23 cellular contexts compared by ENCODE assay signal in genomic region chr16:81541314-81541713, GRCh38.
DNase-seq lines count a peak whose midpoint lies in the region; ATAC-seq and TF ChIP-seq lines count a peak whose summit lies in the region.
"Had no signal": no experiment of that assay in that cellular context is flagged by ENCODE, and none has a peak within 500 bp of the region (broad histone marks: within the 10 kb centered on the region; RNA-seq: fewer than 3 reads in every experiment).

No MANE protein-coding gene starts in this region.

- intact Hi-C loops in natural killer cell (cut with micrococcal nuclease) (no loop called here), lower lobe of right lung (cut with DNase I) (no loop called here)
- intact Hi-C loops in activated CD4-positive, alpha-beta T cell treated with anti-CD3 and anti-CD28 coated beads, Interleukin-2, amount 10 ng/mL, durations not matched to agents 24 days and 14 days (cut with micrococcal nuclease), result no loop called here

- H2AFZ ChIP-seq in neural progenitor cell (replicated peaks), result no peak overlapping the region
- H2AFZ ChIP-seq: PC-9 had no signal

- H3F3A ChIP-seq in neural progenitor cell (ENCODE audit: low read depth), result peaks cover 16% of the 10 kb centered on the region

- H3K27me3 ChIP-seq in lower lobe of right lung (ENCODE audit: low read depth), result no peaks in the 10 kb centered on the region
- H3K27me3 ChIP-seq in neural progenitor cell, result no peaks in the 10 kb centered on the region
- H3K27me3 ChIP-seq: SJCRH30 had no signal

- H3K27ac Mint-ChIP-seq in natural killer cell, result peak overlapping the region; percentile 30 to 55
- peak overlapping the region in 1 of 2 donors; percentile 45 for H3K27ac Mint-ChIP-seq in natural killer cell treated with Interleukin-12 subunit alpha and Interleukin-12 subunit beta and Interleukin-15 and Interleukin-18, amount 100 ng/mL, for 72 hours
- no peak overlapping the region for H3K27ac Mint-ChIP-seq in neural progenitor cell
- peak overlapping the region; percentile 32 for H3K27ac Mint-ChIP-seq in type B pancreatic cell
- H3K27ac Mint-ChIP-seq in activated CD4-positive, alpha-beta T cell treated with anti-CD3 and anti-CD28 coated beads, Interleukin-2, amount 10 ng/mL, durations not matched to agents 24 days and 14 days, result no peak overlapping the region
- H3K27ac Mint-ChIP-seq: CD4-positive, alpha-beta T cell had no signal

- no peak overlapping the region for H3K4me3 ChIP-seq in lower lobe of right lung
- H3K4me3 ChIP-seq in neural progenitor cell, result no peak overlapping the region
- H3K4me3 ChIP-seq: PC-9, SJCRH30 had no signal

- H3K27ac ChIP-seq in lower lobe of right lung, result no peak overlapping the region
- no peak overlapping the region for H3K27ac ChIP-seq in neural progenitor cell
- H3K27ac ChIP-seq: PC-9, SJCRH30 had no signal

- TF ChIP-seq CTCF in natural killer cell (IDR thresholded peaks at IDR 0.05), result no peak
- TF ChIP-seq CTCF in lower lobe of right lung (IDR thresholded peaks at IDR 0.05), result no peak
- no peak for TF ChIP-seq CTCF in neural progenitor cell (IDR thresholded peaks at IDR 0.05)
- TF ChIP-seq CTCF in type B pancreatic cell (conservative IDR thresholded peaks at IDR 0.05), result no peak

- H3K4me1 ChIP-seq in lower lobe of right lung (peaks cover 58% of the 10 kb centered on the region), neural progenitor cell (peaks cover 22% of the 10 kb centered on the region)

- H3K79me2 ChIP-seq in neural progenitor cell (ENCODE audit: low read depth), result peaks cover 98% of the 10 kb centered on the region

- H3K9me3 ChIP-seq in lower lobe of right lung, result no peaks in the 10 kb centered on the region
- no peaks in the 10 kb centered on the region for H3K9me3 ChIP-seq in neural progenitor cell (ENCODE audit: low read depth)
- H3K9me3 ChIP-seq: SJCRH30 had no signal

- H3K4me3 Mint-ChIP-seq in natural killer cell (no peak overlapping the region), neural progenitor cell (no peak overlapping the region), type B pancreatic cell (no peak overlapping the region)
- no peak overlapping the region for H3K4me3 Mint-ChIP-seq in natural killer cell treated with Interleukin-12 subunit alpha and Interleukin-12 subunit beta and Interleukin-15 and Interleukin-18, amount 100 ng/mL, for 72 hours
- H3K4me3 Mint-ChIP-seq in activated CD4-positive, alpha-beta T cell treated with anti-CD3 and anti-CD28 coated beads, Interleukin-2, amount 10 ng/mL, durations not matched to agents 24 days and 14 days, result no peak overlapping the region
- H3K4me3 Mint-ChIP-seq: CD4-positive, alpha-beta T cell had no signal

- H3K36me3 Mint-ChIP-seq in natural killer cell (no peaks in the 10 kb centered on the region), neural progenitor cell (peaks cover 3% of the 10 kb centered on the region), type B pancreatic cell (no peaks in the 10 kb centered on the region)
- no peaks in the 10 kb centered on the region for H3K36me3 Mint-ChIP-seq in natural killer cell treated with Interleukin-12 subunit alpha and Interleukin-12 subunit beta and Interleukin-15 and Interleukin-18, amount 100 ng/mL, for 72 hours
- no peaks in the 10 kb centered on the region for H3K36me3 Mint-ChIP-seq in activated CD4-positive, alpha-beta T cell treated with anti-CD3 and anti-CD28 coated beads, Interleukin-2, amount 10 ng/mL, durations not matched to agents 24 days and 14 days (ENCODE audit: low read depth)

- H4K20me1 ChIP-seq in neural progenitor cell (ENCODE audit: low read depth), result peaks cover 96% of the 10 kb centered on the region

- H3K4me2 ChIP-seq in neural progenitor cell, result no peak overlapping the region
- H3K4me2 ChIP-seq: PC-9 had no signal

- peak overlapping the region; percentile 37 for H3K9ac ChIP-seq in neural progenitor cell

- ATAC-seq in natural killer cell (no peak), lower lobe of right lung (no peak)
- ATAC-seq in natural killer cell treated with Interleukin-12 subunit alpha and Interleukin-12 subunit beta and Interleukin-15 and Interleukin-18, amount 100 ng/mL, for 72 hours, result no peak
- ATAC-seq: Right ventricle myocardium inferior, SK-N-SH treated with all-trans-retinoic acid at 6 μM for 48 hours had no signal

- H3K9me3 Mint-ChIP-seq in natural killer cell (no peaks in the 10 kb centered on the region), neural progenitor cell (no peaks in the 10 kb centered on the region), type B pancreatic cell (no peaks in the 10 kb centered on the region)
- H3K9me3 Mint-ChIP-seq in natural killer cell treated with Interleukin-12 subunit alpha and Interleukin-12 subunit beta and Interleukin-15 and Interleukin-18, amount 100 ng/mL, for 72 hours, result no peaks in the 10 kb centered on the region
- H3K9me3 Mint-ChIP-seq in activated CD4-positive, alpha-beta T cell treated with anti-CD3 and anti-CD28 coated beads, Interleukin-2, amount 10 ng/mL, durations not matched to agents 24 days and 14 days, result no peaks in the 10 kb centered on the region
- H3K9me3 Mint-ChIP-seq: CD4-positive, alpha-beta T cell had no signal

- DNase-seq in natural killer cell, result no peak
- no peak for DNase-seq in natural killer cell treated with Interleukin-12 subunit alpha and Interleukin-12 subunit beta and Interleukin-15 and Interleukin-18, amount 100 ng/mL, for 72 hours (ENCODE audit: low spot score)
- DNase-seq in lower lobe of right lung, result peak; percentile 6
- no peak for DNase-seq in neural progenitor cell (ENCODE audit: low spot score)
- DNase-seq in type B pancreatic cell (ENCODE audit: extremely low spot score, unreplicated experiment), result no peak
- no peak for DNase-seq in activated CD4-positive, alpha-beta T cell treated with anti-CD3 and anti-CD28 coated beads, Interleukin-2, amount 10 ng/mL, durations not matched to agents 24 days and 14 days
- no peak for DNase-seq in HuH-7 (ENCODE audit: low spot score)
- no peak for DNase-seq in HuH-7.5 (ENCODE audit: low spot score)
- DNase-seq: 8988T; CD4-positive, alpha-beta T cell; KBM-7; MV-4-11; NCI-H1105 treated with DMSO at 0.1 percent for 48 hours; NCI-H146; NCI-H1930; NCI-H2107; NCI-H446 treated with DMSO at 0.1 percent for 48 hours; NCI-H526; NCI-H82; PC-9; SJCRH30 had no signal

- H3K4me1 Mint-ChIP-seq in natural killer cell (peaks cover 61 to 73% of the 10 kb centered on the region in 2 donors), neural progenitor cell (peaks cover 73% of the 10 kb centered on the region), type B pancreatic cell (ENCODE audit: unreplicated experiment) (peaks cover 71% of the 10 kb centered on the region)
- peaks cover 34 to 39% of the 10 kb centered on the region in 2 donors for H3K4me1 Mint-ChIP-seq in natural killer cell treated with Interleukin-12 subunit alpha and Interleukin-12 subunit beta and Interleukin-15 and Interleukin-18, amount 100 ng/mL, for 72 hours (ENCODE audit: low read depth in 2 of 2)
- H3K4me1 Mint-ChIP-seq in activated CD4-positive, alpha-beta T cell treated with anti-CD3 and anti-CD28 coated beads, Interleukin-2, amount 10 ng/mL, durations not matched to agents 24 days and 14 days, result peaks cover 13% of the 10 kb centered on the region

- H3K27me3 Mint-ChIP-seq in natural killer cell (ENCODE audit: low read depth in 2 of 2), result no peaks in the 10 kb centered on the region
- H3K27me3 Mint-ChIP-seq in natural killer cell treated with Interleukin-12 subunit alpha and Interleukin-12 subunit beta and Interleukin-15 and Interleukin-18, amount 100 ng/mL, for 72 hours, result no peaks in the 10 kb centered on the region
- H3K27me3 Mint-ChIP-seq in neural progenitor cell (ENCODE audit: insufficient read depth, low read depth), result peaks cover 5% of the 10 kb centered on the region
- no peaks in the 10 kb centered on the region for H3K27me3 Mint-ChIP-seq in type B pancreatic cell
- H3K27me3 Mint-ChIP-seq in activated CD4-positive, alpha-beta T cell treated with anti-CD3 and anti-CD28 coated beads, Interleukin-2, amount 10 ng/mL, durations not matched to agents 24 days and 14 days, result no peaks in the 10 kb centered on the region
- H3K27me3 Mint-ChIP-seq: CD4-positive, alpha-beta T cell had no signal

- H3K36me3 ChIP-seq in lower lobe of right lung (no peaks in the 10 kb centered on the region), neural progenitor cell (no peaks in the 10 kb centered on the region)
- H3K36me3 ChIP-seq: SJCRH30 had no signal

Comparison
In these comparisons a context has a peak if more than half of its experiments do, and no peak if none do; other contexts are left out.
1. H3K27ac Mint-ChIP-seq: peak in natural killer cell (2 of 2) and type B pancreatic cell (single experiment); none in neural progenitor cell (single experiment) and activated CD4-positive, alpha-beta T cell treated with anti-CD3 and anti-CD28 coated beads, Interleukin-2, amount 10 ng/mL, durations not matched to agents 24 days and 14 days (single experiment).